In the genomic region with DNA sequence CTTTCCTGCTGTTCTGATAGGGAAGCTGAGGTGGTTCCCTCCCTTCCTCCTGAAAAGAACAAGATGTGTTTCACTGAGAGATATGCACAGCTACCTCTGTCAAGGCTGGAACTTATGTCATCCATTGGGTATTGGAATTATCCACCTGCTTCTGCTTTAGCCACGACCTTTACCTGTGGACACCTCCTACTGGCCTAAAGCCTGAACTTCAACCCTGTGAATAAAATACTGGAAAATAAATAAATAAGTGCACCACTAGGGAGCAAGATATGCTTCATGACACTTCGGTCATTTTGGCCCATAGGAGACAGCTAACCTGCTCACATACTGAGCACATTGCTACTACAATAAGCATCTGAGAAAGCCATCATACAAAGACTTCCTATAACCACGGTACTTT, we compare ENCODE assay signal across 1 cellular context.
TF ChIP-seq lines count a peak whose summit lies in the region.

No MANE protein-coding gene starts in this region.

TF ChIP-seq in H1, 55 proteins besides CTCF, POLR2A, EP300 and RAD21 (continued from another document):
- TF ChIP-seq, protein P1, sequence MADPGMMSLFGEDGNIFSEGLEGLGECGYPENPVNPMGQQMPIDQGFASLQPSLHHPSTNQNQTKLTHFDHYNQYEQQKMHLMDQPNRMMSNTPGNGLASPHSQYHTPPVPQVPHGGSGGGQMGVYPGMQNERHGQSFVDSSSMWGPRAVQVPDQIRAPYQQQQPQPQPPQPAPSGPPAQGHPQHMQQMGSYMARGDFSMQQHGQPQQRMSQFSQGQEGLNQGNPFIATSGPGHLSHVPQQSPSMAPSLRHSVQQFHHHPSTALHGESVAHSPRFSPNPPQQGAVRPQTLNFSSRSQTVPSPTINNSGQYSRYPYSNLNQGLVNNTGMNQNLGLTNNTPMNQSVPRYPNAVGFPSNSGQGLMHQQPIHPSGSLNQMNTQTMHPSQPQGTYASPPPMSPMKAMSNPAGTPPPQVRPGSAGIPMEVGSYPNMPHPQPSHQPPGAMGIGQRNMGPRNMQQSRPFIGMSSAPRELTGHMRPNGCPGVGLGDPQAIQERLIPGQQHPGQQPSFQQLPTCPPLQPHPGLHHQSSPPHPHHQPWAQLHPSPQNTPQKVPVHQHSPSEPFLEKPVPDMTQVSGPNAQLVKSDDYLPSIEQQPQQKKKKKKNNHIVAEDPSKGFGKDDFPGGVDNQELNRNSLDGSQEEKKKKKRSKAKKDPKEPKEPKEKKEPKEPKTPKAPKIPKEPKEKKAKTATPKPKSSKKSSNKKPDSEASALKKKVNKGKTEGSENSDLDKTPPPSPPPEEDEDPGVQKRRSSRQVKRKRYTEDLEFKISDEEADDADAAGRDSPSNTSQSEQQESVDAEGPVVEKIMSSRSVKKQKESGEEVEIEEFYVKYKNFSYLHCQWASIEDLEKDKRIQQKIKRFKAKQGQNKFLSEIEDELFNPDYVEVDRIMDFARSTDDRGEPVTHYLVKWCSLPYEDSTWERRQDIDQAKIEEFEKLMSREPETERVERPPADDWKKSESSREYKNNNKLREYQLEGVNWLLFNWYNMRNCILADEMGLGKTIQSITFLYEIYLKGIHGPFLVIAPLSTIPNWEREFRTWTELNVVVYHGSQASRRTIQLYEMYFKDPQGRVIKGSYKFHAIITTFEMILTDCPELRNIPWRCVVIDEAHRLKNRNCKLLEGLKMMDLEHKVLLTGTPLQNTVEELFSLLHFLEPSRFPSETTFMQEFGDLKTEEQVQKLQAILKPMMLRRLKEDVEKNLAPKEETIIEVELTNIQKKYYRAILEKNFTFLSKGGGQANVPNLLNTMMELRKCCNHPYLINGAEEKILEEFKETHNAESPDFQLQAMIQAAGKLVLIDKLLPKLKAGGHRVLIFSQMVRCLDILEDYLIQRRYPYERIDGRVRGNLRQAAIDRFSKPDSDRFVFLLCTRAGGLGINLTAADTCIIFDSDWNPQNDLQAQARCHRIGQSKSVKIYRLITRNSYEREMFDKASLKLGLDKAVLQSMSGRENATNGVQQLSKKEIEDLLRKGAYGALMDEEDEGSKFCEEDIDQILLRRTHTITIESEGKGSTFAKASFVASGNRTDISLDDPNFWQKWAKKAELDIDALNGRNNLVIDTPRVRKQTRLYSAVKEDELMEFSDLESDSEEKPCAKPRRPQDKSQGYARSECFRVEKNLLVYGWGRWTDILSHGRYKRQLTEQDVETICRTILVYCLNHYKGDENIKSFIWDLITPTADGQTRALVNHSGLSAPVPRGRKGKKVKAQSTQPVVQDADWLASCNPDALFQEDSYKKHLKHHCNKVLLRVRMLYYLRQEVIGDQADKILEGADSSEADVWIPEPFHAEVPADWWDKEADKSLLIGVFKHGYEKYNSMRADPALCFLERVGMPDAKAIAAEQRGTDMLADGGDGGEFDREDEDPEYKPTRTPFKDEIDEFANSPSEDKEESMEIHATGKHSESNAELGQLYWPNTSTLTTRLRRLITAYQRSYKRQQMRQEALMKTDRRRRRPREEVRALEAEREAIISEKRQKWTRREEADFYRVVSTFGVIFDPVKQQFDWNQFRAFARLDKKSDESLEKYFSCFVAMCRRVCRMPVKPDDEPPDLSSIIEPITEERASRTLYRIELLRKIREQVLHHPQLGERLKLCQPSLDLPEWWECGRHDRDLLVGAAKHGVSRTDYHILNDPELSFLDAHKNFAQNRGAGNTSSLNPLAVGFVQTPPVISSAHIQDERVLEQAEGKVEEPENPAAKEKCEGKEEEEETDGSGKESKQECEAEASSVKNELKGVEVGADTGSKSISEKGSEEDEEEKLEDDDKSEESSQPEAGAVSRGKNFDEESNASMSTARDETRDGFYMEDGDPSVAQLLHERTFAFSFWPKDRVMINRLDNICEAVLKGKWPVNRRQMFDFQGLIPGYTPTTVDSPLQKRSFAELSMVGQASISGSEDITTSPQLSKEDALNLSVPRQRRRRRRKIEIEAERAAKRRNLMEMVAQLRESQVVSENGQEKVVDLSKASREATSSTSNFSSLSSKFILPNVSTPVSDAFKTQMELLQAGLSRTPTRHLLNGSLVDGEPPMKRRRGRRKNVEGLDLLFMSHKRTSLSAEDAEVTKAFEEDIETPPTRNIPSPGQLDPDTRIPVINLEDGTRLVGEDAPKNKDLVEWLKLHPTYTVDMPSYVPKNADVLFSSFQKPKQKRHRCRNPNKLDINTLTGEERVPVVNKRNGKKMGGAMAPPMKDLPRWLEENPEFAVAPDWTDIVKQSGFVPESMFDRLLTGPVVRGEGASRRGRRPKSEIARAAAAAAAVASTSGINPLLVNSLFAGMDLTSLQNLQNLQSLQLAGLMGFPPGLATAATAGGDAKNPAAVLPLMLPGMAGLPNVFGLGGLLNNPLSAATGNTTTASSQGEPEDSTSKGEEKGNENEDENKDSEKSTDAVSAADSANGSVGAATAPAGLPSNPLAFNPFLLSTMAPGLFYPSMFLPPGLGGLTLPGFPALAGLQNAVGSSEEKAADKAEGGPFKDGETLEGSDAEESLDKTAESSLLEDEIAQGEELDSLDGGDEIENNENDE (IDR thresholded peaks at IDR 0.05; ENCODE audit: insufficient replicate concordance, low read length) = no peak
- TF ChIP-seq GTF2F1 (IDR thresholded peaks at IDR 0.05; ENCODE audit: borderline replicate concordance, low read depth, low read length) (no peak), SAP30 (IDR thresholded peaks at IDR 0.05; ENCODE audit: insufficient read depth, insufficient replicate concordance, low read length) (no peak), SP4 (IDR thresholded peaks at IDR 0.05; ENCODE audit: low read length) (no peak), KDM1A (IDR thresholded peaks at IDR 0.05; ENCODE audit: borderline replicate concordance, low read length) (no peak), RBBP5 (IDR thresholded peaks at IDR 0.05; ENCODE audit: borderline replicate concordance, low read depth, low read length) (no peak)
